18 cellular contexts compared by ENCODE assay signal in genomic region chr5:18216016-18216415, GRCh38.
DNase-seq lines count a peak whose midpoint lies in the region; ATAC-seq and TF ChIP-seq lines count a peak whose summit lies in the region.
"Had no signal": no experiment of that assay in that cellular context is flagged by ENCODE, and none has a peak within 500 bp of the region (broad histone marks: within the 10 kb centered on the region; RNA-seq: fewer than 3 reads in every experiment).

No MANE protein-coding gene starts in this region.

- TF ChIP-seq POLR2A in breast epithelium (IDR thresholded peaks at IDR 0.05) (no peak), GM18505 (IDR thresholded peaks at IDR 0.05; ENCODE audit: borderline replicate concordance, extremely low read depth, insufficient read depth, insufficient read length) (no peak)

- no peak overlapping the region for H3K4me3 ChIP-seq in breast epithelium
- H3K4me3 ChIP-seq in brain microvascular endothelial cell (ENCODE audit: low read depth, low read length) = no peak overlapping the region
- H3K4me3 ChIP-seq: GM12878, Peyer's patch had no signal

- H3K4me1 ChIP-seq in breast epithelium = no peaks in the 10 kb centered on the region
- H3K4me1 ChIP-seq: Caco-2, Peyer's patch had no signal

- H3K9me3 ChIP-seq in breast epithelium = peaks cover 0 to 4% of the 10 kb centered on the region in 2 donors
- H3K9me3 ChIP-seq: Caco-2, Peyer's patch had no signal

- TF ChIP-seq CTCF in MCF 10A (IDR thresholded peaks at IDR 0.05; ENCODE audit: unreplicated experiment) (no peak), breast epithelium (IDR thresholded peaks at IDR 0.05) (no peak), brain microvascular endothelial cell (IDR thresholded peaks at IDR 0.05; ENCODE audit: low read depth, low read length, missing control alignments) (no peak)

- in situ Hi-C loops in brain microvascular endothelial cell (cut with HindIII; ENCODE audit: low pct_ligation_motif_present, low sequenced_read_pairs) = no loop called here

- ATAC-seq in HG02588 (IDR thresholded peaks at IDR 0.05; ENCODE audit: unreplicated experiment) (no peak), GM18505 (IDR thresholded peaks at IDR 0.05; ENCODE audit: unreplicated experiment) (no peak)
- ATAC-seq: GM12878 had no signal

- H3K27me3 ChIP-seq in breast epithelium (no peaks in the 10 kb centered on the region), brain microvascular endothelial cell (replicated peaks) (no peaks in the 10 kb centered on the region)
- H3K27me3 ChIP-seq: Peyer's patch had no signal

- no peaks in the 10 kb centered on the region for H3K36me3 Mint-ChIP-seq in MCF 10A (ENCODE audit: insufficient read depth, unreplicated experiment)

- H3K27ac Mint-ChIP-seq in MCF 10A (ENCODE audit: low read depth, unreplicated experiment) = no peak overlapping the region
- H3K27ac Mint-ChIP-seq: CD4-positive, alpha-beta T cell had no signal

- intact Hi-C loops in MCF 10A (cut with micrococcal nuclease) = no loop called here
- intact Hi-C loops in breast epithelium (cut with DNase I; ENCODE audit: low total_unique reads) = no loop called here

- CTCF ChIA-PET in MCF 10A (lab: Yijun Ruan, JAX) = interaction anchor here (0.6 to 0.9 kb wide), 2 partner anchors 26 to 664 kb away, joined by 3 to 4 read pairs; no protein-coding TSS in a partner anchor

- POLR2A ChIA-PET in MCF 10A (lab: Yijun Ruan, JAX) = no interaction called here

- H3K9me3 Mint-ChIP-seq in MCF 10A (ENCODE audit: unreplicated experiment) = peaks cover 15% of the 10 kb centered on the region

- no peak overlapping the region for H3K4me3 Mint-ChIP-seq in MCF 10A (ENCODE audit: unreplicated experiment)
- H3K4me3 Mint-ChIP-seq: CD4-positive, alpha-beta T cell had no signal

- peaks cover 5% of the 10 kb centered on the region for H3K4me1 Mint-ChIP-seq in MCF 10A (ENCODE audit: insufficient read depth, unreplicated experiment)

- no peaks in the 10 kb centered on the region for H3K27me3 Mint-ChIP-seq in MCF 10A (ENCODE audit: insufficient read depth, unreplicated experiment)
- H3K27me3 Mint-ChIP-seq: CD4-positive, alpha-beta T cell had no signal

- DNase-seq in MCF 10A (ENCODE audit: unreplicated experiment) = peak; percentile 6
- no peak for DNase-seq in breast epithelium (ENCODE audit: low spot score in 2 of 2)
- DNase-seq in OCI-M1 (lab: John Stamatoyannopoulos, UW) = peak; percentile 42
- DNase-seq in brain microvascular endothelial cell = peak; percentile 2
- no peak for DNase-seq in foreskin melanocyte
- DNase-seq in NCI-H1105 treated with DMSO at 0.1 percent for 48 hours (lab: John Stamatoyannopoulos, UW) = no peak
- DNase-seq: Caco-2; CD4-positive, alpha-beta T cell; DMS153; GOT3; NCI-H1694 treated with DMSO at 0.1 percent for 48 hours; NCI-H510A treated with DMSO at 0.1 percent for 48 hours; NCI-H82; Peyer's patch had no signal

- no peak overlapping the region for H3K27ac ChIP-seq in breast epithelium
- H3K27ac ChIP-seq in brain microvascular endothelial cell = no peak overlapping the region
- H3K27ac ChIP-seq: KMS-11, Peyer's patch had no signal

- H3K36me3 ChIP-seq in breast epithelium = no peaks in the 10 kb centered on the region
- no peaks in the 10 kb centered on the region for H3K36me3 ChIP-seq in brain microvascular endothelial cell (replicated peaks)
- H3K36me3 ChIP-seq: Peyer's patch had no signal

- no TSS peak for BruUV-seq in MCF 10A (replicated peaks; lab: Mats Ljungman, UMichigan)

Comparison
In these comparisons a context has a peak if more than half of its experiments do, and no peak if none do; other contexts are left out.
1. DNase-seq: peak in MCF 10A (single experiment), OCI-M1 (single experiment) and brain microvascular endothelial cell (single experiment); none in breast epithelium (0 of 2), foreskin melanocyte (single experiment) and NCI-H1105 treated with DMSO at 0.1 percent for 48 hours (single experiment).